Comparison of ENCODE assay signal across 8 cellular contexts in genomic region chr5:6768590-6769230, GRCh38.
"Had no signal": no experiment of that assay in that cellular context is flagged by ENCODE, and none has a peak within 500 bp of the region (broad histone marks: within the 10 kb centered on the region; RNA-seq: fewer than 3 reads in every experiment).

No MANE protein-coding gene starts in this region.

- H3K27me3 ChIP-seq: tibial nerve had no signal

- H3K9me3 ChIP-seq: tibial nerve had no signal

- H3K27ac ChIP-seq: tibial nerve had no signal

- H3K36me3 ChIP-seq: tibial nerve had no signal

- DNase-seq: activated naive CD4-positive, alpha-beta T cell treated with anti-CD3 and anti-CD28 coated beads, Interleukin-2, amount 10 ng/mL, durations not matched to agents 7 days and 5 days; hippocampal formation; naive B cell; stimulated activated CD4-positive, alpha-beta T cell treated with anti-CD3 and anti-CD28 coated beads, Interleukin-2, amount 100 ng/mL, for 24 hours; stimulated activated naive B cell treated with anti-CD40 and anti-IgM and Interleukin-4, amounts not matched to agents 10 μg/mL and 1 μg/mL and 100 μg/mL, for 72 hours; T-helper 2 cell had no signal

- H3K4me3 ChIP-seq: lung, tibial nerve had no signal
